In genomic region chr20:62203378-62204030, GRCh38 we compare ENCODE assay signal across 21 cellular contexts. TPM values are rescaled to one million over a fixed set of nuclear protein-coding genes. Genes with fewer than 3 reads are reported as not detected.
DNase-seq lines count a peak whose midpoint lies in the region; ATAC-seq and TF ChIP-seq lines count a peak whose summit lies in the region.
"Had no signal": no experiment of that assay in that cellular context is flagged by ENCODE, and none has a peak within 500 bp of the region (broad histone marks: within the 10 kb centered on the region; RNA-seq: fewer than 3 reads in every experiment).

No MANE protein-coding gene starts in this region.

- no peak overlapping the region for H3K4ac ChIP-seq in H9 (ENCODE audit: low read depth, low read length)

- no peak overlapping the region for H2BK20ac ChIP-seq in H9 (ENCODE audit: low read depth, low read length, poor library complexity, severe bottlenecking)

- H3K4me3 ChIP-seq in BLaER1 (peak overlapping the region; percentile 50), RWPE2 (ENCODE audit: severe bottlenecking) (no peak overlapping the region)

- H3K79me1 ChIP-seq in H9 (ENCODE audit: insufficient read depth, low read depth, low read length, poor library complexity, severe bottlenecking) = no peaks in the 10 kb centered on the region

- H3K9ac ChIP-seq in BLaER1 (peak overlapping the region; percentile 73), H9 (ENCODE audit: extremely low read depth, insufficient read length, low read length) (no peak overlapping the region)

- H2BK120ac ChIP-seq in H9 (ENCODE audit: low read depth, low read length, poor library complexity, severe bottlenecking) = no peak overlapping the region

- no peak overlapping the region for H2BK5ac ChIP-seq in H9 (ENCODE audit: insufficient read length, low read length)

- intact Hi-C loops in left ventricle myocardium superior (cut with micrococcal nuclease) = no loop called here
- intact Hi-C loops in activated naive CD4-positive, alpha-beta T cell treated with anti-CD3 and anti-CD28 coated beads for 36 hours (cut with micrococcal nuclease) = no loop called here

- H4K20me1 ChIP-seq in BLaER1 (peaks cover 28% of the 10 kb centered on the region), H9 (ENCODE audit: control insufficient read depth, insufficient read depth, insufficient read length) (no peaks in the 10 kb centered on the region)

- no peak overlapping the region for H3K14ac ChIP-seq in H9 (ENCODE audit: insufficient read depth, low read length)

- H3K9me3 ChIP-seq in BLaER1 (no peaks in the 10 kb centered on the region), H9 (ENCODE audit: control insufficient read depth, low read depth, low read length) (no peaks in the 10 kb centered on the region), RWPE2 (ENCODE audit: severe bottlenecking) (no peaks in the 10 kb centered on the region)

- H3K79me2 ChIP-seq in H9 (ENCODE audit: insufficient read depth, low read length) = no peaks in the 10 kb centered on the region

- H3K27ac Mint-ChIP-seq in H9 = peak overlapping the region in 2 of 3 experiments; percentile 62 to 68; a peak in 3 of 7 replicates
- H3K27ac Mint-ChIP-seq in activated naive CD4-positive, alpha-beta T cell treated with anti-CD3 and anti-CD28 coated beads for 36 hours = no peak overlapping the region
- H3K27ac Mint-ChIP-seq: IgD-negative memory B cell; stimulated activated naive B cell treated with anti-CD40 and anti-IgM and Interleukin-4, amounts not matched to agents 10 μg/mL and 1 μg/mL and 100 μg/mL, for 72 hours; type B pancreatic cell had no signal

- no peak overlapping the region for H3K23ac ChIP-seq in H9 (ENCODE audit: insufficient read length, low read depth, low read length)

- H4K8ac ChIP-seq in H9 (replicated peaks; ENCODE audit: insufficient read length, low read depth, low read length) = no peak overlapping the region

- TF ChIP-seq CTCF in H9 (conservative IDR thresholded peaks at IDR 0.05) (no peak), RWPE2 (IDR thresholded peaks at IDR 0.05; ENCODE audit: poor library complexity, severe bottlenecking) (no peak)

- no peak overlapping the region for H2BK12ac ChIP-seq in H9 (ENCODE audit: insufficient read length, low read depth, low read length)

- CTCF ChIA-PET in activated naive CD4-positive, alpha-beta T cell treated with anti-CD3 and anti-CD28 coated beads for 36 hours (lab: Charles Lee) = no interaction called here

- WGBS in H9 (ENCODE audit: extremely low coverage, insufficient read length, low lambda C conversion rate) = no CpG with 5 or more reads among the region's 22 CpGs

- H3K4me1 Mint-ChIP-seq in H9 = 0 out of 4 replicates have a peak, but pooled peaks cover 0 to under 1% of the 10 kb centered on the region in 2 experiments
- H3K4me1 Mint-ChIP-seq in activated naive CD4-positive, alpha-beta T cell treated with anti-CD3 and anti-CD28 coated beads for 36 hours (ENCODE audit: low read depth) = no peaks in the 10 kb centered on the region

- no peak overlapping the region for H3K56ac ChIP-seq in H9 (ENCODE audit: insufficient read length, low read depth, low read length)

- H3K4me3 Mint-ChIP-seq in H9 = no peak overlapping the region
- H3K4me3 Mint-ChIP-seq in activated naive CD4-positive, alpha-beta T cell treated with anti-CD3 and anti-CD28 coated beads for 36 hours = no peak overlapping the region
- H3K4me3 Mint-ChIP-seq: activated naive CD8-positive, alpha-beta T cell treated with anti-CD3 and anti-CD28 coated beads, Interleukin-2, amount 10 ng/mL, durations not matched to agents 7 days and 5 days; activated T-cell treated with anti-CD3 and anti-CD28 coated beads, Interleukin-2, amount 50 U/mL, for 4 hours; stimulated activated naive B cell treated with anti-CD40 and anti-IgM and Interleukin-4, amounts not matched to agents 10 μg/mL and 1 μg/mL and 100 μg/mL, for 72 hours; type B pancreatic cell had no signal

- ATAC-seq in RWPE2 (ENCODE audit: low read depth) (peak; percentile 64), left ventricle myocardium superior (no peak)
- ATAC-seq: activated T-cell treated with anti-CD3 and anti-CD28 coated beads, Interleukin-2, amount 50 U/mL, for 4 hours; stimulated activated naive B cell treated with anti-CD40 and anti-IgM and Interleukin-4, amounts not matched to agents 10 μg/mL and 1 μg/mL and 100 μg/mL, for 72 hours had no signal

- no peak overlapping the region for H2BK15ac ChIP-seq in H9 (ENCODE audit: low read depth, low read length)

- H3K23me2 ChIP-seq in H9 (ENCODE audit: insufficient read length, low read depth, low read length, poor library complexity, severe bottlenecking) = no peaks in the 10 kb centered on the region

- H4K91ac ChIP-seq in H9 (ENCODE audit: insufficient read length, low read depth, low read length) = no peak overlapping the region

- no peak overlapping the region for H3T11ph ChIP-seq in H9 (ENCODE audit: low read length)

- H4K5ac ChIP-seq in H9 (ENCODE audit: insufficient read length, low read depth, low read length) = no peak overlapping the region

- no peaks in the 10 kb centered on the region for H3K27me3 Mint-ChIP-seq in H9 (ENCODE audit: low read depth)
- no peaks in the 10 kb centered on the region for H3K27me3 Mint-ChIP-seq in activated naive CD4-positive, alpha-beta T cell treated with anti-CD3 and anti-CD28 coated beads for 36 hours (ENCODE audit: low read depth)
- H3K27me3 Mint-ChIP-seq: activated naive CD8-positive, alpha-beta T cell treated with anti-CD3 and anti-CD28 coated beads, Interleukin-2, amount 10 ng/mL, durations not matched to agents 7 days and 5 days; IgD-negative memory B cell; stimulated activated naive B cell treated with anti-CD40 and anti-IgM and Interleukin-4, amounts not matched to agents 10 μg/mL and 1 μg/mL and 100 μg/mL, for 72 hours; type B pancreatic cell had no signal

- H3K4me2 ChIP-seq in BLaER1 = peak overlapping the region; percentile 98
- no peak overlapping the region for H3K4me2 ChIP-seq in H9 (ENCODE audit: insufficient read depth, insufficient read length, low read length)

- H3K18ac ChIP-seq in H9 (ENCODE audit: insufficient read length, low read depth, low read length) = no peak overlapping the region

- DNase-seq in H9 (no peak), RWPE2 (ENCODE audit: low spot score) (peak; percentile 83), left ventricle myocardium superior (peak; percentile 20), DMS53 treated with DMSO at 0.1 percent for 48 hours (lab: John Stamatoyannopoulos, UW; ENCODE audit: unreplicated experiment) (no peak), SKM-1 treated with dmso at 0.1 percent for 144 hours (lab: John Stamatoyannopoulos, UW; ENCODE audit: unreplicated experiment) (no peak)
- DNase-seq in stimulated activated CD4-positive, alpha-beta T cell treated with anti-CD3 and anti-CD28 coated beads, Interleukin-4, amount 100 ng/mL, for 24 hours = no peak
- no peak for DNase-seq in activated naive CD4-positive, alpha-beta T cell treated with anti-CD3 and anti-CD28 coated beads for 36 hours
- DNase-seq: activated CD4-positive, alpha-beta T cell treated with anti-CD3 and anti-CD28 coated beads, Interleukin-2, amount 50 U/mL, for 1 hour; activated naive CD8-positive, alpha-beta T cell treated with anti-CD3 and anti-CD28 coated beads, Interleukin-2, amount 10 ng/mL, durations not matched to agents 7 days and 5 days; activated T-cell treated with anti-CD3 and anti-CD28 coated beads, Interleukin-2, amount 50 U/mL, for 4 hours; C1 segment of cervical spinal cord; central memory CD4-positive, alpha-beta T cell; foreskin melanocyte; NCI-H1105; NCI-H510A; OCI-M1; stimulated activated naive B cell treated with anti-CD40 and anti-IgM and Interleukin-4, amounts not matched to agents 10 μg/mL and 1 μg/mL and 100 μg/mL, for 72 hours had no signal

- H3K36me3 Mint-ChIP-seq in H9 (ENCODE audit: insufficient read depth in 1 of 3, low read depth in 3 of 3) = peaks cover 18 to 44% (median 42%) of the 10 kb centered on the region in 3 experiments; a peak in 6 of 7 replicates
- H3K36me3 Mint-ChIP-seq in activated naive CD4-positive, alpha-beta T cell treated with anti-CD3 and anti-CD28 coated beads for 36 hours (ENCODE audit: low read depth) = peaks cover 21% of the 10 kb centered on the region

- no peak overlapping the region for H2AFZ ChIP-seq in H9 (ENCODE audit: low read length)

- peaks cover 22% of the 10 kb centered on the region for H3K36me3 ChIP-seq in BLaER1
- peaks cover 44% of the 10 kb centered on the region for H3K36me3 ChIP-seq in RWPE2 (ENCODE audit: low read depth)

- no peak overlapping the region for H2AK5ac ChIP-seq in H9 (ENCODE audit: insufficient read length, low read length)

- peaks cover 80% of the 10 kb centered on the region for H3K4me1 ChIP-seq in BLaER1
- H3K4me1 ChIP-seq in H9 (ENCODE audit: insufficient read depth, low read length) = no peaks in the 10 kb centered on the region
- peaks cover 18% of the 10 kb centered on the region for H3K4me1 ChIP-seq in RWPE2 (ENCODE audit: insufficient read depth, poor library complexity, severe bottlenecking)

- H3K9me3 Mint-ChIP-seq in H9 = no peaks in the 10 kb centered on the region
- no peaks in the 10 kb centered on the region for H3K9me3 Mint-ChIP-seq in activated naive CD4-positive, alpha-beta T cell treated with anti-CD3 and anti-CD28 coated beads for 36 hours
- H3K9me3 Mint-ChIP-seq: activated naive CD8-positive, alpha-beta T cell treated with anti-CD3 and anti-CD28 coated beads, Interleukin-2, amount 10 ng/mL, durations not matched to agents 7 days and 5 days; activated T-cell treated with anti-CD3 and anti-CD28 coated beads, Interleukin-2, amount 50 U/mL, for 4 hours; IgD-negative memory B cell; stimulated activated naive B cell treated with anti-CD40 and anti-IgM and Interleukin-4, amounts not matched to agents 10 μg/mL and 1 μg/mL and 100 μg/mL, for 72 hours; type B pancreatic cell had no signal

- no peaks in the 10 kb centered on the region for H3K27me3 ChIP-seq in BLaER1
- H3K27me3 ChIP-seq in H9 (ENCODE audit: insufficient read depth, low read length) = no peaks in the 10 kb centered on the region
- no peaks in the 10 kb centered on the region for H3K27me3 ChIP-seq in RWPE2 (ENCODE audit: insufficient read depth, poor library complexity, severe bottlenecking)

- H3K27ac ChIP-seq in BLaER1 = peak overlapping the region; percentile 84
- no peak overlapping the region for H3K27ac ChIP-seq in H9 (ENCODE audit: insufficient read length, low read depth, low read length)
- H3K27ac ChIP-seq in RWPE2 (ENCODE audit: poor library complexity, severe bottlenecking) = peak overlapping the region; percentile 75

RNA-seq across cellular contexts. Expression of gene HRH3, which starts 16.6 kb away (rescaled TPM):
- total RNA-seq in H9 (2021) (1.8 and 1.9 TPM in 2 replicates), left ventricle myocardium superior (not detected)
- not detected for total RNA-seq in activated naive CD4-positive, alpha-beta T cell treated with anti-CD3 and anti-CD28 coated beads for 36 hours
- total RNA-seq: activated naive CD8-positive, alpha-beta T cell treated with anti-CD3 and anti-CD28 coated beads, Interleukin-2, amount 10 ng/mL, durations not matched to agents 7 days and 5 days; activated T-cell treated with anti-CD3 and anti-CD28 coated beads, Interleukin-2, amount 50 U/mL, for 4 hours; lower leg skin had no signal

RNA-seq across cellular contexts. Expression of gene MTG2, which starts 20.7 kb away (rescaled TPM):
- total RNA-seq in H9 (2021) = 25.1 and 27.7 TPM in 2 replicates
- 27.3 TPM for total RNA-seq in left ventricle myocardium superior
- 10 to 100 TPM; 34.3 to 36.4 TPM for total RNA-seq in activated naive CD4-positive, alpha-beta T cell treated with anti-CD3 and anti-CD28 coated beads for 36 hours

RNA-seq across cellular contexts. Expression of gene OSBPL2, which starts 34.8 kb away (rescaled TPM):
- total RNA-seq in H9 (2021) (42.9 and 47.3 TPM in 2 replicates), left ventricle myocardium superior (60.0 TPM)
- 10 to 100 TPM; 23.6 to 24.7 TPM for total RNA-seq in activated naive CD4-positive, alpha-beta T cell treated with anti-CD3 and anti-CD28 coated beads for 36 hours

RNA-seq across cellular contexts. Expression of gene SS18L1, which starts 59.9 kb away (rescaled TPM):
- total RNA-seq in H9 (2021) (18.8 and 22.2 TPM in 2 replicates), left ventricle myocardium superior (10.7 TPM)
- 10 to 100 TPM; 14.5 to 18.0 TPM for total RNA-seq in activated naive CD4-positive, alpha-beta T cell treated with anti-CD3 and anti-CD28 coated beads for 36 hours

Comparison
In these comparisons a context has a peak if more than half of its experiments do, and no peak if none do; other contexts are left out.
1. DNase-seq: peak in RWPE2 (single experiment) and left ventricle myocardium superior (single experiment); none in H9 (single experiment), DMS53 treated with DMSO at 0.1 percent for 48 hours (single experiment), SKM-1 treated with dmso at 0.1 percent for 144 hours (single experiment), stimulated activated CD4-positive, alpha-beta T cell treated with anti-CD3 and anti-CD28 coated beads, Interleukin-4, amount 100 ng/mL, for 24 hours (single experiment) and activated naive CD4-positive, alpha-beta T cell treated with anti-CD3 and anti-CD28 coated beads for 36 hours (single experiment).